In genomic region chr19:38142176-38143035, GRCh38 we compare ENCODE assay signal across 8 cellular contexts.
DNase-seq lines count a peak whose midpoint lies in the region; ATAC-seq, FAIRE-seq and TF ChIP-seq lines count a peak whose summit lies in the region.

No MANE protein-coding gene starts in this region.

- POLR2A ChIA-PET in GM12878 (lab: Charles Lee): no interaction called here

- 81% methylated on average over 17 of the region's 17 CpGs for WGBS in GM12878 (ENCODE audit: insufficient coverage, insufficient replicate concordance, low lambda C conversion rate, missing lambda C conversion rate)

- H3K4me1 ChIP-seq in GM12878 (ENCODE audit: control insufficient read depth, insufficient read depth, low read length): no peaks in the 10 kb centered on the region

- no peak overlapping the region for H3K4me3 ChIP-seq in GM12878

- no peak for TF ChIP-seq EP300 in GM12878 (IDR thresholded peaks at IDR 0.05; ENCODE audit: borderline replicate concordance in 1 of 2, control insufficient read depth in 1 of 2, low read depth in 2 of 2, low read length in 2 of 2)

- peaks cover 4 to 20% of the 10 kb centered on the region in 2 experiments for H3K36me3 ChIP-seq in GM12878 (ENCODE audit: control insufficient read depth in 2 of 2, insufficient read depth in 2 of 2, low read length in 1 of 2)

- TF ChIP-seq POLR2A in GM12878 (IDR thresholded peaks at IDR 0.05; ENCODE audit: low read depth, low read length) (0 out of 2 replicates have a peak, but pooled peaks have one; percentile 15), GM18505 (IDR thresholded peaks at IDR 0.05; ENCODE audit: borderline replicate concordance, extremely low read depth, insufficient read depth, insufficient read length) (no peak)

- H2AFZ ChIP-seq in GM12878 (ENCODE audit: control insufficient read depth, low read depth, low read length): no peak overlapping the region

- DNase-seq in Daoy (ENCODE audit: low read depth): peak; percentile 61
- peak; percentile 20 for DNase-seq in SKM-1 (lab: John Stamatoyannopoulos, UW; ENCODE audit: unreplicated experiment)
- no peak for DNase-seq in GM12878 (ENCODE audit: low read depth, low spot score)
- peak; percentile 49 for DNase-seq in iPS DF 4.7 (ENCODE audit: extremely low read depth, low spot score)
- peak; percentile 66 for DNase-seq in stimulated activated CD4-positive, alpha-beta T cell treated with anti-CD3 and anti-CD28 coated beads, Interleukin-15, amount 100 ng/mL, for 24 hours
- no peak for DNase-seq in effector CD8-positive, alpha-beta T cell (lab: John Stamatoyannopoulos, UW)

- no peaks in the 10 kb centered on the region for H3K27me3 ChIP-seq in GM12878 (replicated peaks in 1 of 2; ENCODE audit: control insufficient read depth in 2 of 2, insufficient read depth in 2 of 2, low read length in 1 of 2)

- BruUV-seq in GM12878 (replicated peaks; lab: Mats Ljungman, UMichigan): no TSS peak

- TF ChIP-seq CTCF in LNCAP (IDR thresholded peaks at IDR 0.05) (peak; percentile 62), GM12878 (IDR thresholded peaks at IDR 0.05 in 2 of 3, conservative IDR thresholded peaks at IDR 0.05 in 1 of 3; ENCODE audit: control insufficient read depth in 2 of 3, extremely low read depth in 1 of 3, insufficient read depth in 1 of 3, low read depth in 3 of 3, low read length in 3 of 3) (peak; percentile 54 to 77 (median 67))

- CTCF ChIA-PET in GM12878 (lab: Yijun Ruan, JAX): interaction anchor here (0.6 to 3.7 kb wide), 6 partner anchors 14 to 239 kb away, joined by 3 to 35 read pairs (median 4); no protein-coding TSS in a partner anchor

- no peaks in the 10 kb centered on the region for H3K79me2 ChIP-seq in GM12878 (ENCODE audit: control insufficient read depth, insufficient read depth, low read length)

- ATAC-seq in GM12878 (peak; percentile 83), GM18505 (IDR thresholded peaks at IDR 0.05; ENCODE audit: unreplicated experiment) (no peak)

- SMC1A ChIA-PET in GM12878 (lab: Charles Lee; ENCODE audit: uncharacterized antibody, unreplicated experiment): interaction anchor here (1.0 to 3.1 kb wide), 3 partner anchors 10 to 240 kb away, joined by 3 to 17 read pairs (median 3); no protein-coding TSS in a partner anchor

- peak; percentile 54 for TF ChIP-seq RAD21 in GM12878 (IDR thresholded peaks at IDR 0.05; ENCODE audit: insufficient read depth, low read depth, low read length)

- no peaks in the 10 kb centered on the region for H4K20me1 ChIP-seq in GM12878 (ENCODE audit: control insufficient read depth, insufficient read depth)

- RAD21 ChIA-PET in GM12878 (lab: Charles Lee; ENCODE audit: unreplicated experiment): interaction anchor here (0.6 to 0.8 kb wide), 3 partner anchors 8 to 244 kb away, joined by 3 to 4 read pairs (median 3); no protein-coding TSS in a partner anchor

- H3K9me3 ChIP-seq in GM12878 (replicated peaks; ENCODE audit: control insufficient read depth, insufficient read depth, low read length): no peaks in the 10 kb centered on the region

- in situ Hi-C loops in GM12878 (cut with MboI): no loop called here

- no peak overlapping the region for H3K4me2 ChIP-seq in GM12878 (ENCODE audit: control insufficient read depth, insufficient read depth)

- no peak overlapping the region for H3K9ac ChIP-seq in GM12878 (ENCODE audit: control insufficient read depth, insufficient read depth, low read length)

- intact Hi-C loops in GM12878 (cut with micrococcal nuclease; ENCODE audit: unreplicated experiment): loop anchor here (5.0 kb wide), 1 partner anchor 240 kb away; no protein-coding TSS in a partner anchor

- no peak for FAIRE-seq in GM12878 (lab: Jason Lieb, UNC)

- H3K27ac ChIP-seq in GM12878 (ENCODE audit: control insufficient read depth, insufficient read depth): no peak overlapping the region

TF ChIP-seq in GM12878, 131 proteins besides CTCF, POLR2A, EP300 and RAD21:
- TF ChIP-seq SMC3 (IDR thresholded peaks at IDR 0.05; ENCODE audit: borderline replicate concordance, low read length): no peak

Comparison
In these comparisons a context has a peak if more than half of its experiments do, and no peak if none do; other contexts are left out.
1. DNase-seq: peak in Daoy (single experiment), SKM-1 (single experiment), iPS DF 4.7 (single experiment) and stimulated activated CD4-positive, alpha-beta T cell treated with anti-CD3 and anti-CD28 coated beads, Interleukin-15, amount 100 ng/mL, for 24 hours (single experiment); none in GM12878 (single experiment) and effector CD8-positive, alpha-beta T cell (single experiment).